Comparison of ENCODE assay signal across 8 cellular contexts in genomic region chr11:123741159-123741951, GRCh38.
DNase-seq lines count a peak whose midpoint lies in the region; ATAC-seq lines count a peak whose summit lies in the region.

Gene ZNF202, minus strand, starts transcription at chr11:123741660. Its CDS starts 10,772 bp downstream, at chr11:123730888.

- peak; percentile 75 to 76 for DNase-seq in AML-193 (lab: John Stamatoyannopoulos, UW)
- peak; percentile 85 for DNase-seq in NCI-H345 treated with DMSO at 0.1 percent for 48 hours (lab: John Stamatoyannopoulos, UW; ENCODE audit: unreplicated experiment)
- DNase-seq in activated CD4-positive, CD25-positive, alpha-beta regulatory T cell (lab: John Stamatoyannopoulos, UW) = peak; percentile 80 to 85 (median 82)
- DNase-seq in caudate nucleus (lab: John Stamatoyannopoulos, UW) = peak; percentile 44 to 95 (median 88)
- peak; percentile 89 for DNase-seq in iris pigment epithelial cell (ENCODE audit: low read depth)
- DNase-seq in stimulated activated CD4-positive, alpha-beta T cell treated with anti-CD3 and anti-CD28 coated beads, Interleukin-12 subunit alpha, Interleukin-12 subunit beta, amount 100 ng/mL, for 24 hours (ENCODE audit: low read depth in 2 of 2) = peak; percentile 81 to 87

- peak within 1 kb of the TSS; percentile 63 for H3K27ac ChIP-seq in caudate nucleus (ENCODE audit: low read depth, low read length)

- ATAC-seq in GM19035 (IDR thresholded peaks at IDR 0.05; ENCODE audit: unreplicated experiment) = peak; percentile 99
- peak; percentile 98 for ATAC-seq in HG03342 (IDR thresholded peaks at IDR 0.05; ENCODE audit: unreplicated experiment)

Comparison
In these comparisons a context has a peak if more than half of its experiments do, and no peak if none do; other contexts are left out.
1. Peak in every context shown above with its lines: DNase-seq, ATAC-seq and H3K27ac ChIP-seq.